ENCODE assay signal across 11 cellular contexts in genomic region chr7:155467846-155468821, GRCh38. TPM values are rescaled to one million over a fixed set of nuclear protein-coding genes. Genes with fewer than 3 reads are reported as not detected.
DNase-seq lines count a peak whose midpoint lies in the region; ATAC-seq and TF ChIP-seq lines count a peak whose summit lies in the region.
"Had no signal": no experiment of that assay in that cellular context is flagged by ENCODE, and none has a peak within 500 bp of the region (broad histone marks: within the 10 kb centered on the region; RNA-seq: fewer than 3 reads in every experiment).

No MANE protein-coding gene starts in this region.

- H3K4me1 ChIP-seq in iPS DF 6.9 (ENCODE audit: control insufficient read depth, insufficient read depth, low read length) (peaks cover 6% of the 10 kb centered on the region; the same call in 1 of the 2 replicates), smooth muscle cell (ENCODE audit: low read depth) (peaks cover 25% of the 10 kb centered on the region)

- no peaks in the 10 kb centered on the region for H3K36me3 Mint-ChIP-seq in activated T-helper 2 cell treated with anti-CD3 and anti-CD28 coated beads, Interferon-gamma antibody, Interleukin-2, Interleukin-4, amounts not matched to agents 10 μg/mL and 5 μg/mL and 100 μg/mL, durations not matched to agents 14 hours and 24 hours and 36 hours (ENCODE audit: low read depth)
- peaks cover 8% of the 10 kb centered on the region for H3K36me3 Mint-ChIP-seq in effector memory CD8-positive, alpha-beta T cell (ENCODE audit: insufficient read depth)

- H3K79me2 ChIP-seq in smooth muscle cell (ENCODE audit: low read depth) = no peaks in the 10 kb centered on the region

- TF ChIP-seq CTCF in smooth muscle cell (IDR thresholded peaks at IDR 0.05; ENCODE audit: borderline replicate concordance, insufficient read depth, poor library complexity, severe bottlenecking) = no peak

- H3K36me3 ChIP-seq in iPS DF 6.9 (ENCODE audit: control insufficient read depth, insufficient read depth, low read length) (no peaks in the 10 kb centered on the region), smooth muscle cell (ENCODE audit: low read depth) (no peaks in the 10 kb centered on the region)

- H3K9ac ChIP-seq in smooth muscle cell (ENCODE audit: low read depth) = no peak overlapping the region

- ATAC-seq in effector memory CD8-positive, alpha-beta T cell (replicated peaks) = no peak
- no peak for ATAC-seq in HG03439 (IDR thresholded peaks at IDR 0.05; ENCODE audit: unreplicated experiment)

- H3K27ac ChIP-seq in iPS DF 6.9 (ENCODE audit: low read length) = no peak overlapping the region
- H3K27ac ChIP-seq in smooth muscle cell (ENCODE audit: low read depth) = no peak overlapping the region

- H3K4me3 ChIP-seq in iPS DF 6.9 (ENCODE audit: low read length) = peak overlapping the region; percentile 21; the same call in 1 of the 2 replicates
- peak overlapping the region; percentile 23 for H3K4me3 ChIP-seq in smooth muscle cell

- H3K4me2 ChIP-seq in smooth muscle cell = peak overlapping the region; percentile 80

- intact Hi-C loops in activated T-helper 2 cell treated with anti-CD3 and anti-CD28 coated beads, Interferon-gamma antibody, Interleukin-2, Interleukin-4, amounts not matched to agents 10 μg/mL and 5 μg/mL and 100 μg/mL, durations not matched to agents 14 hours and 24 hours and 36 hours (cut with micrococcal nuclease) = loop anchor here (2.0 kb wide), 4 partner anchors 15 to 1537 kb away; no protein-coding TSS in a partner anchor

- H3K27ac Mint-ChIP-seq in activated T-helper 2 cell treated with anti-CD3 and anti-CD28 coated beads, Interferon-gamma antibody, Interleukin-2, Interleukin-4, amounts not matched to agents 10 μg/mL and 5 μg/mL and 100 μg/mL, durations not matched to agents 14 hours and 24 hours and 36 hours = no peak overlapping the region
- no peak overlapping the region for H3K27ac Mint-ChIP-seq in effector memory CD8-positive, alpha-beta T cell

- H3F3A ChIP-seq in smooth muscle cell (ENCODE audit: low read depth) = no peaks in the 10 kb centered on the region

- H3K9me3 Mint-ChIP-seq in activated T-helper 2 cell treated with anti-CD3 and anti-CD28 coated beads, Interferon-gamma antibody, Interleukin-2, Interleukin-4, amounts not matched to agents 10 μg/mL and 5 μg/mL and 100 μg/mL, durations not matched to agents 14 hours and 24 hours and 36 hours = no peaks in the 10 kb centered on the region
- no peaks in the 10 kb centered on the region for H3K9me3 Mint-ChIP-seq in effector memory CD8-positive, alpha-beta T cell
- H3K9me3 Mint-ChIP-seq: activated CD4-positive, alpha-beta T cell treated with anti-CD3 and anti-CD28 coated beads, Interleukin-2, amount 10 ng/mL, durations not matched to agents 7 days and 5 days had no signal

- H3K4me1 Mint-ChIP-seq in activated T-helper 2 cell treated with anti-CD3 and anti-CD28 coated beads, Interferon-gamma antibody, Interleukin-2, Interleukin-4, amounts not matched to agents 10 μg/mL and 5 μg/mL and 100 μg/mL, durations not matched to agents 14 hours and 24 hours and 36 hours (ENCODE audit: low read depth) = peaks cover 6% of the 10 kb centered on the region
- peaks cover 0 to 4% of the 10 kb centered on the region in 2 donors for H3K4me1 Mint-ChIP-seq in effector memory CD8-positive, alpha-beta T cell (ENCODE audit: low read depth in 2 of 2)

- no peaks in the 10 kb centered on the region for H4K20me1 ChIP-seq in smooth muscle cell (ENCODE audit: low read depth)

- no peak overlapping the region for H2AFZ ChIP-seq in smooth muscle cell (ENCODE audit: low read depth)

- DNase-seq in NCI-H2227 (lab: John Stamatoyannopoulos, UW; ENCODE audit: unreplicated experiment) = peak; percentile 19
- DNase-seq in NCI-H2227 treated with DMSO at 0.1 percent for 48 hours (lab: John Stamatoyannopoulos, UW) = no peak
- peak; percentile 36 for DNase-seq in NCI-H69 (lab: John Stamatoyannopoulos, UW)
- no peak for DNase-seq in iPS DF 6.9 (ENCODE audit: low read depth, low spot score)
- no peak for DNase-seq in smooth muscle cell (lab: John Stamatoyannopoulos, UW; ENCODE audit: unreplicated experiment)
- DNase-seq in activated T-helper 2 cell treated with anti-CD3 and anti-CD28 coated beads, Interferon-gamma antibody, Interleukin-2, Interleukin-4, amounts not matched to agents 10 μg/mL and 5 μg/mL and 100 μg/mL, durations not matched to agents 14 hours and 24 hours and 36 hours (ENCODE audit: low spot score) = no peak
- DNase-seq in effector memory CD8-positive, alpha-beta T cell = no peak
- DNase-seq: activated CD4-positive, alpha-beta T cell treated with anti-CD3 and anti-CD28 coated beads, Interleukin-2, amount 10 ng/mL, durations not matched to agents 7 days and 5 days; dermis blood vessel endothelial cell; NCI-H82 had no signal

- H3K9me3 ChIP-seq in iPS DF 6.9 (ENCODE audit: control insufficient read depth, insufficient read depth, low read length) (no peaks in the 10 kb centered on the region), smooth muscle cell (replicated peaks; ENCODE audit: low read depth) (no peaks in the 10 kb centered on the region)

- H3K4me3 Mint-ChIP-seq in activated T-helper 2 cell treated with anti-CD3 and anti-CD28 coated beads, Interferon-gamma antibody, Interleukin-2, Interleukin-4, amounts not matched to agents 10 μg/mL and 5 μg/mL and 100 μg/mL, durations not matched to agents 14 hours and 24 hours and 36 hours (ENCODE audit: low read depth) = no peak overlapping the region
- peak overlapping the region in 1 of 2 donors; percentile 55 for H3K4me3 Mint-ChIP-seq in effector memory CD8-positive, alpha-beta T cell
- H3K4me3 Mint-ChIP-seq: activated CD4-positive, alpha-beta T cell treated with anti-CD3 and anti-CD28 coated beads, Interleukin-2, amount 10 ng/mL, durations not matched to agents 7 days and 5 days had no signal

- peaks cover 79% of the 10 kb centered on the region for H3K27me3 Mint-ChIP-seq in activated T-helper 2 cell treated with anti-CD3 and anti-CD28 coated beads, Interferon-gamma antibody, Interleukin-2, Interleukin-4, amounts not matched to agents 10 μg/mL and 5 μg/mL and 100 μg/mL, durations not matched to agents 14 hours and 24 hours and 36 hours (ENCODE audit: low read depth)
- peaks cover 90 to 98% of the 10 kb centered on the region in 2 donors for H3K27me3 Mint-ChIP-seq in effector memory CD8-positive, alpha-beta T cell

- WGBS in iPS DF 6.9 (ENCODE audit: insufficient coverage, insufficient read length) = no CpG with 5 or more reads among the region's 70 CpGs
- WGBS in smooth muscle cell (ENCODE audit: low lambda C conversion rate) = 1% methylated on average over 44 of the region's 70 CpGs

- H3K27me3 ChIP-seq in iPS DF 6.9 (ENCODE audit: control insufficient read depth, insufficient read depth, low read length) = peaks cover 92% of the 10 kb centered on the region
- H3K27me3 ChIP-seq in smooth muscle cell (ENCODE audit: low read depth) = peaks cover 93% of the 10 kb centered on the region

RNA-seq across cellular contexts. Expression of gene EN2, which starts 10.2 kb away (rescaled TPM):
- total RNA-seq in smooth muscle cell = not detected in 2 replicates
- 0.07 TPM in 1 of 2 replicates, not detected in the other for polyA plus RNA-seq in smooth muscle cell
- total RNA-seq in activated T-helper 2 cell treated with anti-CD3 and anti-CD28 coated beads, Interferon-gamma antibody, Interleukin-2, Interleukin-4, amounts not matched to agents 10 μg/mL and 5 μg/mL and 100 μg/mL, durations not matched to agents 14 hours and 24 hours and 36 hours = not detected in 2 replicates
- total RNA-seq: activated CD4-positive, alpha-beta T cell treated with anti-CD3 and anti-CD28 coated beads, Interleukin-2, amount 10 ng/mL, durations not matched to agents 7 days and 5 days; dermis blood vessel endothelial cell had no signal

Comparison
In these comparisons a context has a peak if more than half of its experiments do, and no peak if none do; other contexts are left out.
1. DNase-seq: peak in NCI-H2227 (single experiment) and NCI-H69 (single experiment); none in NCI-H2227 treated with DMSO at 0.1 percent for 48 hours (single experiment), iPS DF 6.9 (single experiment), smooth muscle cell (single experiment), activated T-helper 2 cell treated with anti-CD3 and anti-CD28 coated beads, Interferon-gamma antibody, Interleukin-2, Interleukin-4, amounts not matched to agents 10 μg/mL and 5 μg/mL and 100 μg/mL, durations not matched to agents 14 hours and 24 hours and 36 hours (single experiment) and effector memory CD8-positive, alpha-beta T cell (0 of 3).